In the genomic region with DNA sequence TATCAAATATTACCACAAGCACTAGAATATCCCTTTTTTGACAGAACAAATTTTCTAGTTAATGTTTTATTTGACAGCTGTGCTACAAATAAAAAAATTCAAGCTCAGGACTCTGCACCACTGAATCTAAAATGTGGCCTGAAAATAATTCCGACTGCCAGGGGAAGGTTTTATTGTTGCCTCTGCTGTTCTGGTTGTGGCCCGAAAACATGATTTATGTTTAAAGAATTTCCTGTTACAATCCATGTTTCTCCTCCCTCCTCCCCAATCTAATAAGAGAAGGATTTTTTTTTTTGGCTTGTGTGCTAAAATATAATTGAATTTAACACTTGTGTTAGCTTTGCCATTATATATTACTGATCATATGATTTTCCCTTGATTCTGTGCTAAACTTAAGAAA, we compare ENCODE assay signal across 17 cellular contexts.
DNase-seq lines count a peak whose midpoint lies in the region; ATAC-seq and TF ChIP-seq lines count a peak whose summit lies in the region.
"Had no signal": no experiment of that assay in that cellular context is flagged by ENCODE, and none has a peak within 500 bp of the region (broad histone marks: within the 10 kb centered on the region; RNA-seq: fewer than 3 reads in every experiment).

No MANE protein-coding gene starts in this region.

- BruUV-seq in PC-3 (replicated peaks; lab: Mats Ljungman, UMichigan): no TSS peak

- H3K23ac ChIP-seq in mesenchymal stem cell (ENCODE audit: low read length in 2 of 2): no peak overlapping the region

- H2AK5ac ChIP-seq in mesenchymal stem cell (ENCODE audit: low read length, severe bottlenecking): no peak overlapping the region

- H3K4me2 ChIP-seq in PC-3 (ENCODE audit: low read length) (peak overlapping the region; percentile 73), mesenchymal stem cell (ENCODE audit: low read length, poor library complexity, severe bottlenecking) (no peak overlapping the region)

- H3F3A ChIP-seq in PC-3 (ENCODE audit: low read length, unreplicated experiment): no peaks in the 10 kb centered on the region

- no peak overlapping the region for H2BK5ac ChIP-seq in mesenchymal stem cell (ENCODE audit: low read depth, low read length, poor library complexity, severe bottlenecking)

- peaks cover 66% of the 10 kb centered on the region for H3K4me1 ChIP-seq in PC-3 (ENCODE audit: insufficient read depth, low read length)
- H3K4me1 ChIP-seq in mesenchymal stem cell (ENCODE audit: control insufficient read depth, insufficient read depth, low read depth, low read length): peaks cover 3% of the 10 kb centered on the region
- H3K4me1 ChIP-seq: lower lobe of right lung had no signal

- no peak overlapping the region for H2BK12ac ChIP-seq in mesenchymal stem cell (ENCODE audit: low read length in 2 of 2)

- WGBS in mesenchymal stem cell: no CpG with 5 or more reads among the region's 2 CpGs

- POLR2A ChIA-PET in PC-3 (lab: Charles Lee; ENCODE audit: unreplicated experiment): no interaction called here

- TF ChIP-seq CTCF in AG09309 (IDR thresholded peaks at IDR 0.05; ENCODE audit: control insufficient read depth, insufficient read depth, low read depth, low read length, missing control alignments): no peak
- no peak for TF ChIP-seq CTCF in PC-3 (conservative IDR thresholded peaks at IDR 0.05; ENCODE audit: low read depth, low read length)
- no peak for TF ChIP-seq CTCF in choroid plexus epithelial cell (conservative IDR thresholded peaks at IDR 0.05; ENCODE audit: low read depth, low read length)

- no peaks in the 10 kb centered on the region for H3K27me3 ChIP-seq in PC-3 (ENCODE audit: low read length)
- no peaks in the 10 kb centered on the region for H3K27me3 ChIP-seq in mesenchymal stem cell (ENCODE audit: control insufficient read depth in 1 of 2, insufficient read depth in 1 of 2, low read length in 2 of 2)
- H3K27me3 ChIP-seq: BE2C, heart right ventricle had no signal

- H2BK15ac ChIP-seq in mesenchymal stem cell (ENCODE audit: low read depth, poor library complexity, severe bottlenecking): no peak overlapping the region

- no peak overlapping the region for H4K91ac ChIP-seq in mesenchymal stem cell (ENCODE audit: low read length)

- no peaks in the 10 kb centered on the region for H3K36me3 ChIP-seq in PC-3 (ENCODE audit: low read depth, low read length)
- H3K36me3 ChIP-seq in mesenchymal stem cell (ENCODE audit: control insufficient read depth in 1 of 2, insufficient read depth in 2 of 2, low read depth in 1 of 2, low read length in 2 of 2): peaks cover 0 to 2% of the 10 kb centered on the region in 2 experiments
- H3K36me3 ChIP-seq: lower lobe of right lung, WERI-Rb-1 had no signal

- H2AFZ ChIP-seq in PC-3 (ENCODE audit: low read length) (no peak overlapping the region), mesenchymal stem cell (ENCODE audit: low read depth, low read length) (no peak overlapping the region)
- H2AFZ ChIP-seq: parathyroid adenoma had no signal

- H3K9me3 ChIP-seq in PC-3 (ENCODE audit: low read length) (no peaks in the 10 kb centered on the region), mesenchymal stem cell (ENCODE audit: control insufficient read depth, low read length) (no peaks in the 10 kb centered on the region)
- H3K9me3 ChIP-seq: BE2C, heart right ventricle, lower lobe of right lung had no signal

- intact Hi-C loops in PC-3 (cut with micrococcal nuclease): no loop called here

- H3K9ac ChIP-seq in PC-3 (ENCODE audit: low read length) (peak overlapping the region; percentile 28; the same call in 1 of the 2 replicates), mesenchymal stem cell (ENCODE audit: low read length) (peak overlapping the region; percentile 54)
- H3K9ac ChIP-seq: parathyroid adenoma had no signal

- ATAC-seq in PC-3 (peak; percentile 46), HG02610 (IDR thresholded peaks at IDR 0.05; ENCODE audit: unreplicated experiment) (no peak), HG03565 (IDR thresholded peaks at IDR 0.05; ENCODE audit: unreplicated experiment) (no peak), GM19035 (IDR thresholded peaks at IDR 0.05; ENCODE audit: unreplicated experiment) (no peak)
- ATAC-seq: activated naive CD8-positive, alpha-beta T cell treated with anti-CD3 and anti-CD28 coated beads, Interleukin-2, amount 50 U/mL, for 24 hours; heart right ventricle; lower lobe of right lung; stimulated activated effector memory CD8-positive, alpha-beta T cell treated with anti-CD3 and anti-CD28 coated beads, Interleukin-12 subunit alpha, Interleukin-12 subunit beta, amount 100 ng/mL, for 72 hours had no signal

- H3K9me2 ChIP-seq in PC-3 (replicated peaks; ENCODE audit: low read length): no peaks in the 10 kb centered on the region

- CTCF ChIA-PET in PC-3 (lab: Charles Lee): no interaction called here

- H3K14ac ChIP-seq in mesenchymal stem cell (ENCODE audit: low read length in 2 of 2): no peak overlapping the region

- no peak overlapping the region for H4K8ac ChIP-seq in mesenchymal stem cell (ENCODE audit: low read length)

- peak overlapping the region; percentile 68 for H3K27ac ChIP-seq in PC-3 (ENCODE audit: low read length)
- H3K27ac ChIP-seq in mesenchymal stem cell (ENCODE audit: low read length, poor library complexity, severe bottlenecking): peak overlapping the region; percentile 16
- H3K27ac ChIP-seq: heart right ventricle, lower lobe of right lung, parathyroid adenoma, WERI-Rb-1 had no signal

- no peak overlapping the region for H3K4ac ChIP-seq in mesenchymal stem cell (ENCODE audit: low read depth in 1 of 2, low read length in 2 of 2)

- no peak overlapping the region for H3K18ac ChIP-seq in mesenchymal stem cell (ENCODE audit: low read depth in 1 of 2, low read length in 2 of 2)

- H3K4me3 ChIP-seq in AG09309 (ENCODE audit: control insufficient read depth, low read depth, low read length) (no peak overlapping the region), PC-3 (ENCODE audit: low read length) (peak overlapping the region; percentile 27; the same call in 1 of the 2 replicates), choroid plexus epithelial cell (ENCODE audit: low read depth, low read length) (no peak overlapping the region), mesenchymal stem cell (ENCODE audit: insufficient read depth in 1 of 2, low read depth in 1 of 2, low read length in 2 of 2) (no peak overlapping the region)
- H3K4me3 ChIP-seq: heart right ventricle, lower lobe of right lung had no signal

- no peaks in the 10 kb centered on the region for H4K20me1 ChIP-seq in PC-3 (ENCODE audit: low read length)

- H3K79me2 ChIP-seq in PC-3 (ENCODE audit: low read length): no peaks in the 10 kb centered on the region
- H3K79me2 ChIP-seq: parathyroid adenoma had no signal

- peak; percentile 35 for DNase-seq in AG09309 (ENCODE audit: low read depth)
- DNase-seq in PC-3: peak; percentile 60
- peak; percentile 83 for DNase-seq in choroid plexus epithelial cell (ENCODE audit: low read depth)
- peak; percentile 28 for DNase-seq in mesenchymal stem cell
- DNase-seq in activated CD4-positive, alpha-beta T cell treated with anti-CD3 and anti-CD28 coated beads, Interleukin-2, amount 50 U/mL, for 48 hours: no peak
- DNase-seq: activated CD8-positive, alpha-beta memory T cell treated with anti-CD3 and anti-CD28 coated beads, Interleukin-2, amount 50 U/mL, for 48 hours; activated naive CD8-positive, alpha-beta T cell treated with anti-CD3 and anti-CD28 coated beads, Interleukin-2, amount 50 U/mL, for 24 hours; BE2C; effector CD4-positive, alpha-beta T cell; heart right ventricle; lower lobe of right lung; WERI-Rb-1 had no signal

- no peak overlapping the region for H2BK120ac ChIP-seq in mesenchymal stem cell (ENCODE audit: low read depth, low read length)

- peaks cover 3% of the 10 kb centered on the region for H3K79me1 ChIP-seq in mesenchymal stem cell (replicated peaks; ENCODE audit: low read length, poor library complexity, severe bottlenecking)

Comparison
In these comparisons a context has a peak if more than half of its experiments do, and no peak if none do; other contexts are left out.
1. DNase-seq: peak in AG09309 (single experiment), PC-3 (single experiment), choroid plexus epithelial cell (single experiment) and mesenchymal stem cell (single experiment); none in activated CD4-positive, alpha-beta T cell treated with anti-CD3 and anti-CD28 coated beads, Interleukin-2, amount 50 U/mL, for 48 hours (0 of 2).